Comparison of ENCODE assay signal across 8 cellular contexts in the genomic region with DNA sequence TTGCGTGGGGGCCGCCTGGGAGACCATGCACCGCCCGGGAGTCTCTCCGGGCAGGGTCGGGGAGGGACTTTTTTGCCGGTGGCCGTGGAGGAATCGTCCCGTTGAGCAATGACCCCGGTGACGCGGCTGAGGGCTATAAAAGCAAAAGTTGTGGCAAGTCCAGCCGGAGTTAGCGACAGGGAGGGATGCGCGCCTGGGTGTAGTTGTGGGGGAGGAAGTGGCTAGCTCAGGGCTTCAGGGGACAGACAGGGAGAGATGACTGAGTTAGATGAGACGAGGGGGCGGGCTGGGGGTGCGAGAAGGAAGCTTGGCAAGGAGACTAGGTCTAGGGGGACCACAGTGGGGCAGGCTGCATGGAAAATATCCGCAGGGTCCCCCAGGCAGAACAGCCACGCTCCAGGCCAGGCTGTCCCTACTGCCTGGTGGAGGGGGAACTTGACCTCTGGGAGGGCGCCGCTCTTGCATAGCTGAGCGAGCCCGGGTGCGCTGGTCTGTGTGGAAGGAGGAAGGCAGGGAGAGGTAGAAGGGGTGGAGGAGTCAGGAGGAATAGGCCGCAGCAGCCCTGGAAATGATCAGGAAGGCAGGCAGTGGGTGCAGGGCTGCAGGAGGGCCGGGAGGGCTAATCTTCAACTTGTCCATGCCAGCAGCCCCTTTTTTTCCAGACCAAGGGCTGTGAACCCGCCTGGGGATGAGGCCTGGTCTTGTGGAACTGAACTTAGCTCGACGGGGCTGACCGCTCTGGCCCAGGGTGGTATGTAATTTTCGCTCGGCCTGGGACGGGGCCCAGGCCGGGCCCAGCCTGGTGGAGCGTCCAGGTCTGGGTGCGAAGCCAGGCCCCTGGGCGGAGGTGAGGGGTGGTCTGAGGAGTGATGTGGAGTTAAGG. TPM values are rescaled to one million over a fixed set of nuclear protein-coding genes. Genes with fewer than 3 reads are reported as not detected.
DNase-seq lines count a peak whose midpoint lies in the region; ATAC-seq and TF ChIP-seq lines count a peak whose summit lies in the region.

A gene (plus strand): TSS at position 166 of the 883 bp plus-strand sequence.

- H3K9me3 Mint-ChIP-seq in GM23338, result no peaks in the 10 kb centered on the region; the same call in 2 of the 3 replicates
- no peaks in the 10 kb centered on the region for H3K9me3 Mint-ChIP-seq in activated CD4-positive, alpha-beta T cell treated with anti-CD3 and anti-CD28 coated beads, Interleukin-2, amount 10 ng/mL, durations not matched to agents 7 days and 5 days

- peak within 1 kb of the TSS; percentile 73 for H3K4me3 Mint-ChIP-seq in GM23338
- H3K4me3 Mint-ChIP-seq in activated CD4-positive, alpha-beta T cell treated with anti-CD3 and anti-CD28 coated beads, Interleukin-2, amount 10 ng/mL, durations not matched to agents 7 days and 5 days, result peak within 1 kb of the TSS; percentile 91

- H3K4me3 ChIP-seq in ACC112 (ENCODE audit: low read depth, low read length) (peak within 1 kb of the TSS; percentile 94), GM23338 (peak within 1 kb of the TSS; percentile 84), colonic mucosa (peak within 1 kb of the TSS; percentile 72)

- H3K27me3 Mint-ChIP-seq in GM23338 (ENCODE audit: insufficient read depth, low read depth, poor library complexity), result peaks cover 29% of the 10 kb centered on the region
- H3K27me3 Mint-ChIP-seq in activated CD4-positive, alpha-beta T cell treated with anti-CD3 and anti-CD28 coated beads, Interleukin-2, amount 10 ng/mL, durations not matched to agents 7 days and 5 days, result peaks cover 5% of the 10 kb centered on the region

- peaks cover 27% of the 10 kb centered on the region for H3K4me1 ChIP-seq in ACC112 (ENCODE audit: control insufficient read depth, insufficient read depth, low read length, unreplicated experiment)
- peaks cover 84% of the 10 kb centered on the region for H3K4me1 ChIP-seq in GM23338 (ENCODE audit: insufficient read depth)
- peaks cover 6% of the 10 kb centered on the region for H3K4me1 ChIP-seq in colonic mucosa

- H3K27me3 ChIP-seq in ACC112 (ENCODE audit: insufficient read depth, low read length), result no peaks in the 10 kb centered on the region
- no peaks in the 10 kb centered on the region for H3K27me3 ChIP-seq in GM23338 (ENCODE audit: insufficient read depth)
- H3K27me3 ChIP-seq in colonic mucosa, result no peaks in the 10 kb centered on the region

- H3K27ac Mint-ChIP-seq in GM23338, result peak within 1 kb of the TSS; percentile 88
- peak within 1 kb of the TSS; percentile 97 for H3K27ac Mint-ChIP-seq in activated CD4-positive, alpha-beta T cell treated with anti-CD3 and anti-CD28 coated beads, Interleukin-2, amount 10 ng/mL, durations not matched to agents 7 days and 5 days

- CTCF ChIA-PET in activated CD4-positive, alpha-beta T cell treated with anti-CD3 and anti-CD28 coated beads, Interleukin-2, amount 10 ng/mL, durations not matched to agents 7 days and 5 days (lab: Charles Lee), result interaction anchor here (0.6 to 3.0 kb wide), 4 partner anchors 41 to 85 kb away, joined by 3 to 9 read pairs (median 4); a partner anchor contains a TSS

- no peaks in the 10 kb centered on the region for H4K20me1 ChIP-seq in GM23338 (replicated peaks; ENCODE audit: insufficient read depth)

- TF ChIP-seq CTCF in GM23338 (conservative IDR thresholded peaks at IDR 0.05; ENCODE audit: low read depth in 2 of 2) (no peak), colonic mucosa (IDR thresholded peaks at IDR 0.05) (no peak)

- DNase-seq in GM23338 (ENCODE audit: low spot score) (peak; percentile 90), NCI-H510A treated with DMSO at 0.1 percent for 48 hours (lab: John Stamatoyannopoulos, UW) (peak; percentile 92), colonic mucosa (peak; percentile 100), left lobe of liver (ENCODE audit: low spot score) (peak; percentile 99)
- peak; percentile 96 for DNase-seq in activated CD4-positive, alpha-beta T cell treated with anti-CD3 and anti-CD28 coated beads, Interleukin-2, amount 10 ng/mL, durations not matched to agents 7 days and 5 days
- peak; percentile 94 to 97 for DNase-seq in stimulated activated CD4-positive, alpha-beta T cell treated with anti-CD3 and anti-CD28 coated beads, Interleukin-2, amount 100 ng/mL, for 24 hours

- intact Hi-C loops in colonic mucosa (cut with DNase I), result loop anchor here (2.0 kb wide), 1 partner anchor 82 kb away; no protein-coding TSS in a partner anchor

- no peaks in the 10 kb centered on the region for H3K36me3 Mint-ChIP-seq in GM23338 (ENCODE audit: low read depth)
- peaks cover 54% of the 10 kb centered on the region for H3K36me3 Mint-ChIP-seq in activated CD4-positive, alpha-beta T cell treated with anti-CD3 and anti-CD28 coated beads, Interleukin-2, amount 10 ng/mL, durations not matched to agents 7 days and 5 days (ENCODE audit: low read depth)

- peaks cover 43% of the 10 kb centered on the region for H3K36me3 ChIP-seq in ACC112 (ENCODE audit: insufficient read depth, low read length)
- H3K36me3 ChIP-seq in GM23338 (ENCODE audit: insufficient read depth), result no peaks in the 10 kb centered on the region
- no peaks in the 10 kb centered on the region for H3K36me3 ChIP-seq in colonic mucosa

- peaks cover 35% of the 10 kb centered on the region for H3F3A ChIP-seq in GM23338 (replicated peaks; ENCODE audit: low read depth)

- ATAC-seq in GM23338 (peak; percentile 5), left lobe of liver (peak; percentile 40), GM21526 (IDR thresholded peaks at IDR 0.05; ENCODE audit: low FRiP score, unreplicated experiment) (no peak)

- H3K4me1 Mint-ChIP-seq in GM23338, result peaks cover 83% of the 10 kb centered on the region
- peaks cover 46% of the 10 kb centered on the region for H3K4me1 Mint-ChIP-seq in activated CD4-positive, alpha-beta T cell treated with anti-CD3 and anti-CD28 coated beads, Interleukin-2, amount 10 ng/mL, durations not matched to agents 7 days and 5 days

- H3K9ac ChIP-seq in colonic mucosa (ENCODE audit: low read depth in 2 of 2, low read length in 2 of 2), result peak within 1 kb of the TSS; percentile 100

- POLR2A ChIA-PET in activated CD4-positive, alpha-beta T cell treated with anti-CD3 and anti-CD28 coated beads, Interleukin-2, amount 10 ng/mL, durations not matched to agents 7 days and 5 days (lab: Charles Lee), result interaction anchor here (0.6 to 14.2 kb wide), 11 partner anchors 35 to 676 kb away, joined by 3 to 781 read pairs (median 5); a partner anchor contains a TSS

- H3K9me2 ChIP-seq in GM23338 (ENCODE audit: insufficient read depth), result no peaks in the 10 kb centered on the region

- no peak within 1 kb of the TSS for H2AFZ ChIP-seq in ACC112 (ENCODE audit: low read length, unreplicated experiment)
- H2AFZ ChIP-seq in GM23338, result peak within 1 kb of the TSS; percentile 94

- H3K79me2 ChIP-seq in ACC112 (ENCODE audit: control insufficient read depth, insufficient read depth, low read length, unreplicated experiment), result peaks cover 79% of the 10 kb centered on the region
- peaks cover 35% of the 10 kb centered on the region for H3K79me2 ChIP-seq in GM23338 (replicated peaks; ENCODE audit: insufficient read depth)

- no peaks in the 10 kb centered on the region for H3K9me3 ChIP-seq in colonic mucosa

- peak within 1 kb of the TSS; percentile 98 for H3K4me2 ChIP-seq in GM23338

- H3K27ac ChIP-seq in ACC112 (ENCODE audit: low read depth, low read length), result peak within 1 kb of the TSS; percentile 99
- H3K27ac ChIP-seq in GM23338 (ENCODE audit: low read depth), result peak within 1 kb of the TSS; percentile 96
- H3K27ac ChIP-seq in colonic mucosa, result peak within 1 kb of the TSS; percentile 100

TF ChIP-seq in GM23338, 12 proteins besides CTCF, POLR2A, EP300 and RAD21 (continues in another document):
- TF ChIP-seq CREB1 (CRISPR knock-in tag; IDR thresholded peaks at IDR 0.05; ENCODE audit: low read depth) (peak; percentile 81), POLR2AphosphoS5 (IDR thresholded peaks at IDR 0.05; ENCODE audit: low read depth) (peak; percentile 90), STAT1 (IDR thresholded peaks at IDR 0.05; ENCODE audit: unreplicated experiment) (no peak)

RNA-seq across cellular contexts. Expression of the gene that starts here (rescaled TPM):
- total RNA-seq in GM23338 (2014; rRNA removed; shearing (Covaris generic)), result 6.3 and 7.2 TPM in 2 replicates
- 3.6 and 5.3 TPM in 2 replicates for polyA plus RNA-seq in GM23338 (2016; fragmentation: Nextera tagmentation; extraction: Ambion mirVana)
- total RNA-seq in activated CD4-positive, alpha-beta T cell treated with anti-CD3 and anti-CD28 coated beads, Interleukin-2, amount 10 ng/mL, durations not matched to agents 7 days and 5 days, result 100 to 1,000 TPM; 463 to 610 TPM
- total RNA-seq in colonic mucosa (100 to 1,000 TPM; 269 to 502 TPM), left lobe of liver (766 TPM)

Comparison
In these comparisons a context has a peak if more than half of its experiments do, and no peak if none do; other contexts are left out.
1. RNA of the gene that starts here (total RNA-seq): 766 TPM in left lobe of liver (single experiment), 463 to 610 TPM in activated CD4-positive, alpha-beta T cell treated with anti-CD3 and anti-CD28 coated beads, Interleukin-2, amount 10 ng/mL, durations not matched to agents 7 days and 5 days and 269 to 502 TPM in colonic mucosa; 6.3 to 7.2 TPM in GM23338; every median in the first group is over 10 times any median in the second.
2. Peak in every context shown above with its lines, with median percentiles within 50 percentile points of each other: H3K27ac ChIP-seq, H3K4me3 ChIP-seq and DNase-seq.